Comparison of ENCODE assay signal across 7 cellular contexts in genomic region chr11:46669606-46670243, GRCh38. TPM values are rescaled to one million over a fixed set of nuclear protein-coding genes. Genes with fewer than 3 reads are reported as not detected.
DNase-seq lines count a peak whose midpoint lies in the region; ATAC-seq, FAIRE-seq and TF ChIP-seq lines count a peak whose summit lies in the region.
"Had no signal": no experiment of that assay in that cellular context is flagged by ENCODE, and none has a peak within 500 bp of the region (broad histone marks: within the 10 kb centered on the region; RNA-seq: fewer than 3 reads in every experiment).

No MANE protein-coding gene starts in this region.

- ATAC-seq in SK-N-SH treated with all-trans-retinoic acid at 6 μM for 48 hours: peak; percentile 54
- ATAC-seq in left lobe of liver: peak; percentile 68
- no peak for ATAC-seq in HG02623 (IDR thresholded peaks at IDR 0.05; ENCODE audit: unreplicated experiment)
- ATAC-seq in GM19467 (IDR thresholded peaks at IDR 0.05; ENCODE audit: unreplicated experiment): no peak

- TF ChIP-seq CTCF in GM12875 (IDR thresholded peaks at IDR 0.05; ENCODE audit: borderline replicate concordance, insufficient read depth, low read depth, low read length): peak; percentile 29; the same call in 1 of the 2 replicates

- FAIRE-seq in GM12892 (lab: Jason Lieb, UNC): no peak
- FAIRE-seq: colon had no signal

- H3K4me3 ChIP-seq in GM12875 (ENCODE audit: low read depth, low read length): no peak overlapping the region

- DNase-seq in left lobe of liver (ENCODE audit: low spot score): no peak
- no peak for DNase-seq in GM12892 (ENCODE audit: insufficient read length)

- no peak for TF ChIP-seq POLR2A in GM12892 (IDR thresholded peaks at IDR 0.05; ENCODE audit: low read depth, low read length)

TF ChIP-seq in SK-N-SH treated with all-trans-retinoic acid at 6 μM for 48 hours, 23 proteins besides CTCF, POLR2A, EP300 and RAD21:
- TF ChIP-seq, protein P1, sequence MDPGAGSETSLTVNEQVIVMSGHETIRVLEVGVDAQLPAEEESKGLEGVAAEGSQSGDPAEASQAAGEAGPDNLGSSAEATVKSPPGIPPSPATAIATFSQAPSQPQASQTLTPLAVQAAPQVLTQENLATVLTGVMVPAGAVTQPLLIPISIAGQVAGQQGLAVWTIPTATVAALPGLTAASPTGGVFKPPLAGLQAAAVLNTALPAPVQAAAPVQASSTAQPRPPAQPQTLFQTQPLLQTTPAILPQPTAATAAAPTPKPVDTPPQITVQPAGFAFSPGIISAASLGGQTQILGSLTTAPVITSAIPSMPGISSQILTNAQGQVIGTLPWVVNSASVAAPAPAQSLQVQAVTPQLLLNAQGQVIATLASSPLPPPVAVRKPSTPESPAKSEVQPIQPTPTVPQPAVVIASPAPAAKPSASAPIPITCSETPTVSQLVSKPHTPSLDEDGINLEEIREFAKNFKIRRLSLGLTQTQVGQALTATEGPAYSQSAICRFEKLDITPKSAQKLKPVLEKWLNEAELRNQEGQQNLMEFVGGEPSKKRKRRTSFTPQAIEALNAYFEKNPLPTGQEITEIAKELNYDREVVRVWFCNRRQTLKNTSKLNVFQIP (CRISPR knock-in tag; IDR thresholded peaks at IDR 0.05; ENCODE audit: borderline replicate concordance, low read depth): no peak
- TF ChIP-seq ZNF8 (CRISPR knock-in tag; IDR thresholded peaks at IDR 0.05) (no peak), ARNTL (CRISPR knock-in tag; IDR thresholded peaks at IDR 0.05; ENCODE audit: borderline replicate concordance, low read depth) (no peak), BACH2 (CRISPR knock-in tag; IDR thresholded peaks at IDR 0.05; ENCODE audit: borderline replicate concordance) (no peak), ISL1 (CRISPR knock-in tag; IDR thresholded peaks at IDR 0.05) (no peak), ZNF565 (CRISPR knock-in tag; conservative IDR thresholded peaks at IDR 0.05; ENCODE audit: low read depth) (no peak), RARB (CRISPR knock-in tag; IDR thresholded peaks at IDR 0.05) (no peak), ZFP30 (CRISPR knock-in tag; IDR thresholded peaks at IDR 0.05) (no peak), TCF4 (CRISPR knock-in tag; IDR thresholded peaks at IDR 0.05; ENCODE audit: borderline replicate concordance) (no peak), GLIS3 (CRISPR knock-in tag; IDR thresholded peaks at IDR 0.05) (no peak), TSHZ2 (CRISPR knock-in tag; IDR thresholded peaks at IDR 0.05) (no peak)
- TF ChIP-seq, protein P2, sequence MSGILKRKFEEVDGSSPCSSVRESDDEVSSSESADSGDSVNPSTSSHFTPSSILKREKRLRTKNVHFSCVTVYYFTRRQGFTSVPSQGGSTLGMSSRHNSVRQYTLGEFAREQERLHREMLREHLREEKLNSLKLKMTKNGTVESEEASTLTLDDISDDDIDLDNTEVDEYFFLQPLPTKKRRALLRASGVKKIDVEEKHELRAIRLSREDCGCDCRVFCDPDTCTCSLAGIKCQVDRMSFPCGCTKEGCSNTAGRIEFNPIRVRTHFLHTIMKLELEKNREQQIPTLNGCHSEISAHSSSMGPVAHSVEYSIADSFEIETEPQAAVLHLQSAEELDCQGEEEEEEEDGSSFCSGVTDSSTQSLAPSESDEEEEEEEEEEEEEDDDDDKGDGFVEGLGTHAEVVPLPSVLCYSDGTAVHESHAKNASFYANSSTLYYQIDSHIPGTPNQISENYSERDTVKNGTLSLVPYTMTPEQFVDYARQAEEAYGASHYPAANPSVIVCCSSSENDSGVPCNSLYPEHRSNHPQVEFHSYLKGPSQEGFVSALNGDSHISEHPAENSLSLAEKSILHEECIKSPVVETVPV (CRISPR knock-in tag; IDR thresholded peaks at IDR 0.05): no peak
- TF ChIP-seq, protein P3, sequence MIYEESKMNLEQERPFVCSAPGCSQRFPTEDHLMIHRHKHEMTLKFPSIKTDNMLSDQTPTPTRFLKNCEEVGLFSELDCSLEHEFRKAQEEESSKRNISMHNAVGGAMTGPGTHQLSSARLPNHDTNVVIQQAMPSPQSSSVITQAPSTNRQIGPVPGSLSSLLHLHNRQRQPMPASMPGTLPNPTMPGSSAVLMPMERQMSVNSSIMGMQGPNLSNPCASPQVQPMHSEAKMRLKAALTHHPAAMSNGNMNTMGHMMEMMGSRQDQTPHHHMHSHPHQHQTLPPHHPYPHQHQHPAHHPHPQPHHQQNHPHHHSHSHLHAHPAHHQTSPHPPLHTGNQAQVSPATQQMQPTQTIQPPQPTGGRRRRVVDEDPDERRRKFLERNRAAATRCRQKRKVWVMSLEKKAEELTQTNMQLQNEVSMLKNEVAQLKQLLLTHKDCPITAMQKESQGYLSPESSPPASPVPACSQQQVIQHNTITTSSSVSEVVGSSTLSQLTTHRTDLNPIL (CRISPR knock-in tag; IDR thresholded peaks at IDR 0.05; ENCODE audit: low read depth): no peak

RNA-seq across cellular contexts. Expression of gene ARHGAP1, which starts 30.7 kb away (rescaled TPM):
- 29.3 TPM for total RNA-seq in left lobe of liver
- 14.7 TPM for polyA plus RNA-seq in GM12892 (2012; ENCODE audit: missing spikeins)

RNA-seq across cellular contexts. Expression of gene ZNF408, which starts 31.1 kb away (rescaled TPM):
- total RNA-seq in left lobe of liver: 9.4 TPM
- 5.1 TPM for polyA plus RNA-seq in GM12892 (2012; ENCODE audit: missing spikeins)

RNA-seq across cellular contexts. Expression of gene F2, which starts 49.3 kb away (rescaled TPM):
- total RNA-seq in left lobe of liver: 1,408 TPM
- not detected for polyA plus RNA-seq in GM12892 (2012; ENCODE audit: missing spikeins)

RNA-seq across cellular contexts. Expression of gene ATG13, which starts 52.4 kb away (rescaled TPM):
- total RNA-seq in left lobe of liver: 43.0 TPM
- polyA plus RNA-seq in GM12892 (2012; ENCODE audit: missing spikeins): 17.3 TPM

RNA-seq across cellular contexts. Expression of gene HARBI1, which starts 52.7 kb away (rescaled TPM):
- total RNA-seq in left lobe of liver: 2.8 TPM
- 3.5 TPM for polyA plus RNA-seq in GM12892 (2012; ENCODE audit: missing spikeins)

Comparison
In these comparisons a context has a peak if more than half of its experiments do, and no peak if none do; other contexts are left out.
1. ATAC-seq: peak in SK-N-SH treated with all-trans-retinoic acid at 6 μM for 48 hours (single experiment) and left lobe of liver (single experiment); none in HG02623 (single experiment) and GM19467 (single experiment).